ENCODE assay signal across 27 cellular contexts in genomic region chr22:29197096-29197495, GRCh38. TPM values are rescaled to one million over a fixed set of nuclear protein-coding genes. Genes with fewer than 3 reads are reported as not detected.
"Had no signal": no experiment of that assay in that cellular context is flagged by ENCODE, and none has a peak within 500 bp of the region (broad histone marks: within the 10 kb centered on the region; RNA-seq: fewer than 3 reads in every experiment).

No MANE protein-coding gene starts in this region.

- H3K9me3 Mint-ChIP-seq: activated T-cell treated with anti-CD3 and anti-CD28 coated beads, Interleukin-2, amount 50 U/mL, for 4 hours; neural progenitor cell; stimulated activated memory B cell treated with anti-CD40 and anti-IgM and Interleukin-4, amounts not matched to agents 10 μg/mL and 1 μg/mL and 100 μg/mL, for 72 hours had no signal

- DNase-seq: activated CD4-positive, alpha-beta T cell treated with anti-CD3 and anti-CD28 coated beads for 1 hour; activated CD4-positive, alpha-beta T cell treated with anti-CD3 and anti-CD28 coated beads, Interleukin-2, amount 50 U/mL, for 1 hour; activated CD8-positive, alpha-beta T cell treated with anti-CD3 and anti-CD28 coated beads for 36 hours; activated naive CD4-positive, alpha-beta T cell; activated T-cell treated with anti-CD3 and anti-CD28 coated beads, Interleukin-2, amount 50 U/mL, for 4 hours; central memory CD4-positive, alpha-beta T cell; foreskin keratinocyte; lower lobe of right lung; mesenchymal stem cell; naive thymus-derived CD8-positive, alpha-beta T cell; occipital lobe; psoas muscle; stimulated activated CD4-positive, alpha-beta T cell treated with anti-CD3 and anti-CD28 coated beads, Interleukin-1b, Interleukin-23, amount 100 ng/mL, for 48 hours; stimulated activated CD4-positive, alpha-beta T cell treated with anti-CD3 and anti-CD28 coated beads, Interleukin-4, amount 100 ng/mL, for 4 hours; stimulated activated CD8-positive, alpha-beta memory T cell treated with anti-CD3 and anti-CD28 coated beads, Interleukin-4, amount 100 ng/mL, for 48 hours; T-helper 17 cell; T1000 had no signal

- ATAC-seq: activated CD8-positive, alpha-beta T cell treated with anti-CD3 and anti-CD28 coated beads for 36 hours; activated naive CD4-positive, alpha-beta T cell treated with anti-CD3 and anti-CD28 coated beads, Interleukin-2, amount 50 U/mL, for 72 hours; activated T-cell treated with anti-CD3 and anti-CD28 coated beads, Interleukin-2, amount 50 U/mL, for 4 hours; esophagus mucosa; foreskin keratinocyte; heart left ventricle; left lung; lower lobe of right lung; naive thymus-derived CD8-positive, alpha-beta T cell; psoas muscle; stimulated activated memory B cell treated with anti-CD40 and anti-IgM and Interleukin-4, amounts not matched to agents 10 μg/mL and 1 μg/mL and 100 μg/mL, for 72 hours; T-helper 17 cell had no signal

- H3K4me3 Mint-ChIP-seq: activated CD8-positive, alpha-beta T cell treated with anti-CD3 and anti-CD28 coated beads for 36 hours; activated T-cell treated with anti-CD3 and anti-CD28 coated beads, Interleukin-2, amount 50 U/mL, for 4 hours; naive thymus-derived CD8-positive, alpha-beta T cell; neural progenitor cell; stimulated activated memory B cell treated with anti-CD40 and anti-IgM and Interleukin-4, amounts not matched to agents 10 μg/mL and 1 μg/mL and 100 μg/mL, for 72 hours; T-helper 17 cell had no signal

- H3K36me3 Mint-ChIP-seq: activated naive CD4-positive, alpha-beta T cell treated with anti-CD3 and anti-CD28 coated beads, Interleukin-2, amount 50 U/mL, for 72 hours; naive thymus-derived CD8-positive, alpha-beta T cell; stimulated activated memory B cell treated with anti-CD40 and anti-IgM and Interleukin-4, amounts not matched to agents 10 μg/mL and 1 μg/mL and 100 μg/mL, for 72 hours had no signal

- H3K27ac Mint-ChIP-seq: activated CD8-positive, alpha-beta T cell treated with anti-CD3 and anti-CD28 coated beads for 36 hours; activated naive CD4-positive, alpha-beta T cell treated with anti-CD3 and anti-CD28 coated beads, Interleukin-2, amount 50 U/mL, for 72 hours; naive thymus-derived CD8-positive, alpha-beta T cell; stimulated activated memory B cell treated with anti-CD40 and anti-IgM and Interleukin-4, amounts not matched to agents 10 μg/mL and 1 μg/mL and 100 μg/mL, for 72 hours; T-helper 17 cell had no signal

- H3K4me3 ChIP-seq: breast epithelium, heart left ventricle, left lung, lower lobe of right lung, neural progenitor cell, psoas muscle, smooth muscle cell, suprapubic skin, tibial artery had no signal

RNA-seq across cellular contexts. Expression of gene EMID1, which starts 8.6 kb away (rescaled TPM):
- total RNA-seq: foreskin keratinocyte; naive thymus-derived CD8-positive, alpha-beta T cell; T-helper 17 cell had no signal
